1 cellular context compared by ENCODE assay signal in genomic region chr1:117671781-117672501, GRCh38.
TF ChIP-seq lines count a peak whose summit lies in the region.

No MANE protein-coding gene starts in this region.

TF ChIP-seq in IMR-90, 13 proteins besides CTCF, POLR2A, EP300 and RAD21 (continued from another document):
- no peak for TF ChIP-seq ELK1 (IDR thresholded peaks at IDR 0.05; ENCODE audit: borderline replicate concordance, low read depth, low read length)
- no peak for TF ChIP-seq USF2 (IDR thresholded peaks at IDR 0.05; ENCODE audit: low read depth, low read length)
- no peak for TF ChIP-seq MAFK (IDR thresholded peaks at IDR 0.05; ENCODE audit: low read depth, low read length)
- no peak for TF ChIP-seq NFE2L2 (IDR thresholded peaks at IDR 0.05; ENCODE audit: low read depth, low read length)
- no peak for TF ChIP-seq CHD1 (IDR thresholded peaks at IDR 0.05; ENCODE audit: low read depth, low read length)
- no peak for TF ChIP-seq RCOR1 (IDR thresholded peaks at IDR 0.05; ENCODE audit: insufficient replicate concordance, low read length)
- no peak for TF ChIP-seq CEBPB (IDR thresholded peaks at IDR 0.05; ENCODE audit: low read depth, low read length)
- no peak for TF ChIP-seq MAZ (IDR thresholded peaks at IDR 0.05; ENCODE audit: borderline replicate concordance, low read depth, low read length)
- no peak for TF ChIP-seq MXI1 (IDR thresholded peaks at IDR 0.05; ENCODE audit: borderline replicate concordance, low read depth, low read length)
- no peak for TF ChIP-seq RFX5 (IDR thresholded peaks at IDR 0.05; ENCODE audit: low read depth, low read length)
- TF ChIP-seq FOS (IDR thresholded peaks at IDR 0.05; ENCODE audit: low read depth, low read length), result no peak
